In genomic region chr7:42103020-42103419, GRCh38 we compare ENCODE assay signal across 29 cellular contexts.
"Had no signal": no experiment of that assay in that cellular context is flagged by ENCODE, and none has a peak within 500 bp of the region (broad histone marks: within the 10 kb centered on the region; RNA-seq: fewer than 3 reads in every experiment).

No MANE protein-coding gene starts in this region.

- H3K9me3 Mint-ChIP-seq: activated B cell treated with CpG ODN at 0.5 μM for 24 hours; activated CD8-positive, alpha-beta T cell treated with anti-CD3 and anti-CD28 coated beads for 36 hours; activated T-cell treated with anti-CD3 and anti-CD28 coated beads, Interleukin-2, amount 50 U/mL, for 4 hours; activated T-helper 17 cell treated with anti-CD3 and anti-CD28 coated beads, Interleukin-2, amount 50 U/mL, for 72 hours; central memory CD8-positive, alpha-beta T cell; dendritic cell treated with granulocyte-macrophage colony-stimulating factor and Interleukin-4, amounts not matched to agents 40 ng/mL and 50 ng/mL, for 4 days; endodermal cell; T-helper 2 cell treated with Interferon-gamma antibody and Interleukin-4, amounts not matched to agents 5 μg/mL and 100 μg/mL, for 36 hours had no signal

- H3K36me3 Mint-ChIP-seq: activated naive CD8-positive, alpha-beta T cell had no signal

- H3K27ac Mint-ChIP-seq: activated B cell treated with CpG ODN at 0.5 μM for 24 hours; activated CD8-positive, alpha-beta T cell treated with anti-CD3 and anti-CD28 coated beads for 36 hours; activated naive CD8-positive, alpha-beta T cell; activated T-helper 17 cell treated with anti-CD3 and anti-CD28 coated beads, Interleukin-2, amount 50 U/mL, for 72 hours; dendritic cell treated with granulocyte-macrophage colony-stimulating factor and Interleukin-4, amounts not matched to agents 40 ng/mL and 50 ng/mL, for 4 days; endodermal cell; T-helper 17 cell; T-helper 2 cell treated with Interferon-gamma antibody and Interleukin-4, amounts not matched to agents 5 μg/mL and 100 μg/mL, for 36 hours had no signal

- ATAC-seq: activated CD4-positive, CD25-positive, alpha-beta regulatory T cell treated with anti-CD3 and anti-CD28 coated beads, Interleukin-2, amount 50 U/mL, for 24 hours; activated CD8-positive, alpha-beta T cell treated with anti-CD3 and anti-CD28 coated beads for 36 hours; activated T-cell treated with anti-CD3 and anti-CD28 coated beads, Interleukin-2, amount 50 U/mL, for 4 hours; activated T-helper 17 cell treated with anti-CD3 and anti-CD28 coated beads, Interleukin-2, amount 50 U/mL, for 72 hours; foreskin keratinocyte; gastrocnemius medialis; T-helper 17 cell had no signal

- H3K4me1 Mint-ChIP-seq: activated B cell treated with CpG ODN at 0.5 μM for 24 hours; activated T-helper 17 cell treated with anti-CD3 and anti-CD28 coated beads, Interleukin-2, amount 50 U/mL, for 72 hours; central memory CD8-positive, alpha-beta T cell; T-helper 17 cell had no signal

- DNase-seq: activated B cell treated with CpG ODN at 0.5 μM for 24 hours; activated CD4-positive, alpha-beta T cell treated with anti-CD3 and anti-CD28 coated beads for 48 hours; activated CD4-positive, alpha-beta T cell treated with anti-CD3 and anti-CD28 coated beads, Interleukin-2, amount 50 U/mL, for 1 hour; activated CD4-positive, alpha-beta T cell treated with anti-CD3 and anti-CD28 coated beads, Interleukin-2, amount 50 U/mL, for 48 hours; activated CD8-positive, alpha-beta memory T cell treated with anti-CD3 and anti-CD28 coated beads for 24 hours; activated CD8-positive, alpha-beta T cell treated with anti-CD3 and anti-CD28 coated beads for 36 hours; activated effector memory CD4-positive, alpha-beta T cell treated with Interleukin-2 at 50 U/mL for 16 hours; activated gamma-delta T cell treated with Interleukin-2 at 50 U/mL for 16 hours; activated naive CD4-positive, alpha-beta T cell treated with anti-CD3 and anti-CD28 coated beads, Interleukin-2, amount 50 U/mL, for 16 hours; activated naive CD4-positive, alpha-beta T cell treated with Interleukin-2 at 50 U/mL for 16 hours; activated T-cell treated with anti-CD3 and anti-CD28 coated beads, Interleukin-2, amount 50 U/mL, for 4 hours; amniotic stem cell; anterior cingulate cortex; brain microvascular endothelial cell; dorsolateral prefrontal cortex; effector memory CD4-positive, alpha-beta T cell; endodermal cell; foreskin keratinocyte; gastrocnemius medialis; T-helper 1 cell; T-helper 17 cell; T1000; WERI-Rb-1 had no signal

- H3K27me3 Mint-ChIP-seq: activated B cell treated with CpG ODN at 0.5 μM for 24 hours; activated naive CD8-positive, alpha-beta T cell; activated T-helper 17 cell treated with anti-CD3 and anti-CD28 coated beads, Interleukin-2, amount 50 U/mL, for 72 hours; central memory CD8-positive, alpha-beta T cell; T-helper 17 cell had no signal

- H3K4me3 Mint-ChIP-seq: activated B cell treated with CpG ODN at 0.5 μM for 24 hours; activated CD8-positive, alpha-beta T cell treated with anti-CD3 and anti-CD28 coated beads for 36 hours; activated naive CD8-positive, alpha-beta T cell; activated T-cell treated with anti-CD3 and anti-CD28 coated beads, Interleukin-2, amount 50 U/mL, for 4 hours; activated T-helper 17 cell treated with anti-CD3 and anti-CD28 coated beads, Interleukin-2, amount 50 U/mL, for 72 hours; central memory CD8-positive, alpha-beta T cell; dendritic cell treated with granulocyte-macrophage colony-stimulating factor and Interleukin-4, amounts not matched to agents 40 ng/mL and 50 ng/mL, for 4 days; endodermal cell; T-helper 17 cell; T-helper 2 cell treated with Interferon-gamma antibody and Interleukin-4, amounts not matched to agents 5 μg/mL and 100 μg/mL, for 36 hours had no signal
